1 cellular context compared by ENCODE assay signal in the genomic region with DNA sequence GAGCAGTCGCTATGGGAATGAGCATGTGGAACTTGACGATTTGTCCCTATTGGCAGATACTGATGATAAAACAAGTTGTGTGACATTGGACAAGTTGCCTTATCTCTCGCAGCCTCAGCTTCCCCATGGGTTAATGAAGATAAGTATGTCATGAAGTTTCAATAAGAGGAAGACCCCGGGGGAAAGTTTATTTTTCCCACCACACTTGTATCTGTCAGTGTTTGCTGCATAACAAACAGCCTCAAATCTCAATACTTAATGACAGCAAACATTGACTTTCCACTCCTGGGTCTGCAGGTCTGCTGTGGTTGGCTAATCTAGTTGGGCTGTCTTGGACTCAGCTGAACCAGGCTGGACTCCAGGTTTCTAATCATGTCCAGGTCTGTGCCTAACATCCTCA.
TF ChIP-seq lines count a peak whose summit lies in the region.

No MANE protein-coding gene starts in this region.

TF ChIP-seq in GM12878, 131 proteins besides CTCF, POLR2A, EP300 and RAD21:
- TF ChIP-seq ZNF217 (IDR thresholded peaks at IDR 0.05) = peak; percentile 70; the same call in 1 of the 2 replicates
- TF ChIP-seq SMAD5 (IDR thresholded peaks at IDR 0.05; ENCODE audit: low read depth) = 0 out of 2 replicates have a peak, but pooled peaks have one; percentile 5
- no peak for TF ChIP-seq SP1 (IDR thresholded peaks at IDR 0.05; ENCODE audit: low read depth, low read length)
- TF ChIP-seq, protein P1, sequence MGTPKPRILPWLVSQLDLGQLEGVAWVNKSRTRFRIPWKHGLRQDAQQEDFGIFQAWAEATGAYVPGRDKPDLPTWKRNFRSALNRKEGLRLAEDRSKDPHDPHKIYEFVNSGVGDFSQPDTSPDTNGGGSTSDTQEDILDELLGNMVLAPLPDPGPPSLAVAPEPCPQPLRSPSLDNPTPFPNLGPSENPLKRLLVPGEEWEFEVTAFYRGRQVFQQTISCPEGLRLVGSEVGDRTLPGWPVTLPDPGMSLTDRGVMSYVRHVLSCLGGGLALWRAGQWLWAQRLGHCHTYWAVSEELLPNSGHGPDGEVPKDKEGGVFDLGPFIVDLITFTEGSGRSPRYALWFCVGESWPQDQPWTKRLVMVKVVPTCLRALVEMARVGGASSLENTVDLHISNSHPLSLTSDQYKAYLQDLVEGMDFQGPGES (IDR thresholded peaks at IDR 0.05) = no peak
TF ChIP-seq in GM12878: peak in this region for 2.
